9 cellular contexts compared by ENCODE assay signal in the genomic region with DNA sequence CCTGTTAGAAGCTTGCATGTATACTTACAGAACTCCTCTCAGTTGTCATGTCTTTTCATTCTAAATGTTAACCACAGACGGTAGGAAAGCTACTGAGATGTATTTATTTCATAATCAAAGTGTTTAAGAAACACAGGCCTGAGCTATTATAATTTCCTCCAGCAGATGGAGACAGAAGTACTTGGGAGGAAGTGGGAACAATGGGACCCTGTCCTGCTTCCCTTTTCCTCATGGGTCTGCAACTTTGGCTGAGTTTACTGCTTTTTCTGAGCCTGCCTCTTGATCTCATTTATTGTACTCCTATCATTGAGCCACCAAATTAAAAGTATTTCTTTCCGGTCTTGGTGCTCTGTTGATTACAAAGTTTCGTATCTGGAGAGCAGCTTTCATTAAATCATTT.
DNase-seq lines count a peak whose midpoint lies in the region; ATAC-seq lines count a peak whose summit lies in the region.
"Had no signal": no experiment of that assay in that cellular context is flagged by ENCODE, and none has a peak within 500 bp of the region (broad histone marks: within the 10 kb centered on the region; RNA-seq: fewer than 3 reads in every experiment).

No MANE protein-coding gene starts in this region.

- no peak overlapping the region for H3K4me2 ChIP-seq in GM23248 (ENCODE audit: unreplicated experiment)
- no peak overlapping the region for H3K4me2 ChIP-seq in neuronal stem cell (ENCODE audit: insufficient read depth, low read length, poor library complexity, severe bottlenecking)

- no peak overlapping the region for H4K91ac ChIP-seq in neuronal stem cell (ENCODE audit: low read depth, low read length, poor library complexity)

- H3K4me3 ChIP-seq in GM23248 (no peak overlapping the region), neuronal stem cell (ENCODE audit: low read length in 2 of 2) (no peak overlapping the region)
- H3K4me3 ChIP-seq: ascending aorta had no signal

- H3K4me1 ChIP-seq in GM23248 (ENCODE audit: insufficient read depth) (no peaks in the 10 kb centered on the region), neuronal stem cell (ENCODE audit: control insufficient read depth in 2 of 2, insufficient read depth in 1 of 2, low read depth in 1 of 2, low read length in 2 of 2) (no peaks in the 10 kb centered on the region)
- H3K4me1 ChIP-seq: ascending aorta had no signal

- H3K36me3 ChIP-seq in GM23248 (ENCODE audit: low read depth): no peaks in the 10 kb centered on the region
- no peaks in the 10 kb centered on the region for H3K36me3 ChIP-seq in neuronal stem cell (replicated peaks in 1 of 2; ENCODE audit: control insufficient read depth in 2 of 2, insufficient read depth in 2 of 2, low read length in 2 of 2)
- H3K36me3 ChIP-seq: ascending aorta had no signal

- H3K79me2 ChIP-seq in GM23248 (ENCODE audit: insufficient read depth): no peaks in the 10 kb centered on the region

- H3K9ac ChIP-seq in GM23248 (no peak overlapping the region), neuronal stem cell (ENCODE audit: low read depth, low read length, poor library complexity) (no peak overlapping the region)

- no peak overlapping the region for H2AFZ ChIP-seq in GM23248
- no peak overlapping the region for H2AFZ ChIP-seq in neuronal stem cell (ENCODE audit: low read length)

- no peak overlapping the region for H3K4ac ChIP-seq in neuronal stem cell (ENCODE audit: low read length)

- no peak overlapping the region for H2BK5ac ChIP-seq in neuronal stem cell (ENCODE audit: low read length)

- H3K9me3 ChIP-seq in GM23248 (ENCODE audit: low read depth): no peaks in the 10 kb centered on the region
- H3K9me3 ChIP-seq in neuronal stem cell (replicated peaks in 1 of 2; ENCODE audit: control insufficient read depth in 2 of 2, insufficient read depth in 1 of 2, low read depth in 1 of 2, low read length in 2 of 2): no peaks in the 10 kb centered on the region
- H3K9me3 ChIP-seq: ascending aorta had no signal

- peak; percentile 27 for DNase-seq in GM23248
- DNase-seq in NCI-H1417 treated with DMSO at 0.1 percent for 48 hours (lab: John Stamatoyannopoulos, UW): peak; percentile 5
- peak; percentile 7 for DNase-seq in astrocyte of the hippocampus (ENCODE audit: low read depth, low spot score)
- DNase-seq in neuronal stem cell (ENCODE audit: low spot score): peak; percentile 0
- no peak for DNase-seq in COR-L47 (lab: John Stamatoyannopoulos, UW)
- DNase-seq in NCI-H187 (lab: John Stamatoyannopoulos, UW): no peak
- DNase-seq: T-helper 9 cell had no signal

- no peak overlapping the region for H4K8ac ChIP-seq in neuronal stem cell (ENCODE audit: low read depth, low read length)

- H3F3A ChIP-seq in GM23248 (ENCODE audit: insufficient read depth): no peaks in the 10 kb centered on the region

- no peaks in the 10 kb centered on the region for H3K9me2 ChIP-seq in GM23248 (ENCODE audit: insufficient read depth)

- 61 to 64% methylated on average over 3 of the region's 3 CpGs for WGBS in GM23248 (ENCODE audit: low coverage in 1 of 2, low lambda C conversion rate in 2 of 2, missing lambda C conversion rate in 2 of 2), 2 experiments
- no CpG with 5 or more reads among the region's 3 CpGs for WGBS in neuronal stem cell (ENCODE audit: extremely low coverage in 2 of 2, insufficient read length in 2 of 2, insufficient replicate concordance in 1 of 2), 2 donors

- ATAC-seq in HG02642 (IDR thresholded peaks at IDR 0.05; ENCODE audit: poor library complexity, unreplicated experiment): no peak

- in situ Hi-C loops in GM23248 (cut with MboI): no loop called here

- no peak overlapping the region for H2BK12ac ChIP-seq in neuronal stem cell (ENCODE audit: low read length)

- no peak overlapping the region for H3K27ac ChIP-seq in GM23248
- H3K27ac ChIP-seq in neuronal stem cell (replicated peaks; ENCODE audit: low read length): no peak overlapping the region
- H3K27ac ChIP-seq: ascending aorta had no signal

- no peak overlapping the region for H3K23ac ChIP-seq in neuronal stem cell (ENCODE audit: low read depth, low read length, poor library complexity)

- no peaks in the 10 kb centered on the region for H4K20me1 ChIP-seq in GM23248 (ENCODE audit: insufficient read depth)

- no peak overlapping the region for H2BK120ac ChIP-seq in neuronal stem cell (ENCODE audit: low read depth, low read length)

- H3K14ac ChIP-seq in neuronal stem cell (ENCODE audit: low read length): no peak overlapping the region

- no peaks in the 10 kb centered on the region for H3K27me3 ChIP-seq in GM23248 (replicated peaks; ENCODE audit: insufficient read depth)
- H3K27me3 ChIP-seq in neuronal stem cell (ENCODE audit: control insufficient read depth in 3 of 3, insufficient read depth in 3 of 3, low read depth in 1 of 3, low read length in 3 of 3): no peaks in the 10 kb centered on the region
- H3K27me3 ChIP-seq: ascending aorta had no signal

- no peak overlapping the region for H2BK15ac ChIP-seq in neuronal stem cell (ENCODE audit: low read length)

- no peaks in the 10 kb centered on the region for H3K79me1 ChIP-seq in neuronal stem cell (ENCODE audit: low read depth, low read length)

- no peak overlapping the region for H2AK5ac ChIP-seq in neuronal stem cell (ENCODE audit: low read depth, low read length)

- no peak overlapping the region for H3K18ac ChIP-seq in neuronal stem cell (ENCODE audit: low read length)

Comparison
In these comparisons a context has a peak if more than half of its experiments do, and no peak if none do; other contexts are left out.
1. DNase-seq: peak in GM23248 (single experiment), NCI-H1417 treated with DMSO at 0.1 percent for 48 hours (single experiment), astrocyte of the hippocampus (single experiment) and neuronal stem cell (single experiment); none in COR-L47 (single experiment) and NCI-H187 (0 of 2).